In genomic region chr6:71852951-71853350, GRCh38 we compare ENCODE assay signal across 16 cellular contexts. TPM values are rescaled to one million over a fixed set of nuclear protein-coding genes. Genes with fewer than 3 reads are reported as not detected.
DNase-seq lines count a peak whose midpoint lies in the region; ATAC-seq lines count a peak whose summit lies in the region.
"Had no signal": no experiment of that assay in that cellular context is flagged by ENCODE, and none has a peak within 500 bp of the region (broad histone marks: within the 10 kb centered on the region; RNA-seq: fewer than 3 reads in every experiment).

No MANE protein-coding gene starts in this region.

- H3K36me3 Mint-ChIP-seq in activated CD4-positive, alpha-beta T cell treated with anti-CD3 and anti-CD28 coated beads, Interleukin-2, amount 10 ng/mL, durations not matched to agents 7 days and 5 days (ENCODE audit: low read depth), result no peaks in the 10 kb centered on the region
- no peaks in the 10 kb centered on the region for H3K36me3 Mint-ChIP-seq in activated naive CD4-positive, alpha-beta T cell treated with anti-CD3 and anti-CD28 coated beads for 36 hours (ENCODE audit: low read depth)
- H3K36me3 Mint-ChIP-seq: CD4-positive, alpha-beta memory T cell had no signal

- no peak overlapping the region for H3K4me3 Mint-ChIP-seq in activated CD4-positive, alpha-beta T cell treated with anti-CD3 and anti-CD28 coated beads, Interleukin-2, amount 10 ng/mL, durations not matched to agents 7 days and 5 days
- H3K4me3 Mint-ChIP-seq in activated naive CD4-positive, alpha-beta T cell treated with anti-CD3 and anti-CD28 coated beads for 36 hours, result no peak overlapping the region
- H3K4me3 Mint-ChIP-seq: CD4-positive, alpha-beta memory T cell had no signal

- no peak overlapping the region for H3K27ac Mint-ChIP-seq in activated CD4-positive, alpha-beta T cell treated with anti-CD3 and anti-CD28 coated beads, Interleukin-2, amount 10 ng/mL, durations not matched to agents 7 days and 5 days
- H3K27ac Mint-ChIP-seq in activated naive CD4-positive, alpha-beta T cell treated with anti-CD3 and anti-CD28 coated beads for 36 hours, result no peak overlapping the region
- H3K27ac Mint-ChIP-seq: CD4-positive, alpha-beta memory T cell had no signal

- no peak for ATAC-seq in HG03095 (IDR thresholded peaks at IDR 0.05; ENCODE audit: unreplicated experiment)
- ATAC-seq: K562 had no signal

- H3K27me3 Mint-ChIP-seq in activated CD4-positive, alpha-beta T cell treated with anti-CD3 and anti-CD28 coated beads, Interleukin-2, amount 10 ng/mL, durations not matched to agents 7 days and 5 days, result no peaks in the 10 kb centered on the region
- no peaks in the 10 kb centered on the region for H3K27me3 Mint-ChIP-seq in activated naive CD4-positive, alpha-beta T cell treated with anti-CD3 and anti-CD28 coated beads for 36 hours (ENCODE audit: low read depth)
- H3K27me3 Mint-ChIP-seq: CD4-positive, alpha-beta memory T cell had no signal

- peak; percentile 54 for DNase-seq in AG08395 (ENCODE audit: low spot score)
- peak; percentile 51 for DNase-seq in GM03348 (ENCODE audit: low spot score)
- DNase-seq in NCI-H69 (lab: John Stamatoyannopoulos, UW), result peak; percentile 4
- peak; percentile 31 for DNase-seq in iPS-NIHi7 (ENCODE audit: extremely low spot score)
- no peak for DNase-seq in activated CD4-positive, alpha-beta T cell treated with anti-CD3 and anti-CD28 coated beads, Interleukin-2, amount 10 ng/mL, durations not matched to agents 7 days and 5 days
- no peak for DNase-seq in activated naive CD4-positive, alpha-beta T cell treated with anti-CD3 and anti-CD28 coated beads for 36 hours
- no peak for DNase-seq in occipital lobe (lab: John Stamatoyannopoulos, UW)
- DNase-seq: 8988T; BE2C; CD4-positive, alpha-beta memory T cell; DMS79 treated with DMSO at 0.1 percent for 48 hours; EL; GDM1; GOT3 had no signal

- CTCF ChIA-PET in activated CD4-positive, alpha-beta T cell treated with anti-CD3 and anti-CD28 coated beads, Interleukin-2, amount 10 ng/mL, durations not matched to agents 7 days and 5 days (lab: Charles Lee), result no interaction called here
- CTCF ChIA-PET in activated naive CD4-positive, alpha-beta T cell treated with anti-CD3 and anti-CD28 coated beads for 36 hours (lab: Charles Lee), result no interaction called here

- no peaks in the 10 kb centered on the region for H3K9me3 Mint-ChIP-seq in activated CD4-positive, alpha-beta T cell treated with anti-CD3 and anti-CD28 coated beads, Interleukin-2, amount 10 ng/mL, durations not matched to agents 7 days and 5 days
- peaks cover 2% of the 10 kb centered on the region for H3K9me3 Mint-ChIP-seq in activated naive CD4-positive, alpha-beta T cell treated with anti-CD3 and anti-CD28 coated beads for 36 hours

- no peaks in the 10 kb centered on the region for H3K4me1 Mint-ChIP-seq in activated CD4-positive, alpha-beta T cell treated with anti-CD3 and anti-CD28 coated beads, Interleukin-2, amount 10 ng/mL, durations not matched to agents 7 days and 5 days
- no peaks in the 10 kb centered on the region for H3K4me1 Mint-ChIP-seq in activated naive CD4-positive, alpha-beta T cell treated with anti-CD3 and anti-CD28 coated beads for 36 hours (ENCODE audit: low read depth)
- H3K4me1 Mint-ChIP-seq: CD4-positive, alpha-beta memory T cell had no signal

- intact Hi-C loops in activated naive CD4-positive, alpha-beta T cell treated with anti-CD3 and anti-CD28 coated beads for 36 hours (cut with micrococcal nuclease), result no loop called here

- POLR2A ChIA-PET in activated CD4-positive, alpha-beta T cell treated with anti-CD3 and anti-CD28 coated beads, Interleukin-2, amount 10 ng/mL, durations not matched to agents 7 days and 5 days (lab: Charles Lee), result no interaction called here

RNA-seq across cellular contexts. Expression of gene RIMS1, which starts 33.4 kb away (rescaled TPM):
- total RNA-seq in activated CD4-positive, alpha-beta T cell treated with anti-CD3 and anti-CD28 coated beads, Interleukin-2, amount 10 ng/mL, durations not matched to agents 7 days and 5 days, result not detected
- not detected for total RNA-seq in activated naive CD4-positive, alpha-beta T cell treated with anti-CD3 and anti-CD28 coated beads for 36 hours
- 456 TPM for total RNA-seq in occipital lobe
- total RNA-seq: CD4-positive, alpha-beta memory T cell; K562 had no signal

Comparison
In these comparisons a context has a peak if more than half of its experiments do, and no peak if none do; other contexts are left out.
1. DNase-seq: peak in AG08395 (single experiment), GM03348 (single experiment), NCI-H69 (single experiment) and iPS-NIHi7 (single experiment); none in activated CD4-positive, alpha-beta T cell treated with anti-CD3 and anti-CD28 coated beads, Interleukin-2, amount 10 ng/mL, durations not matched to agents 7 days and 5 days (single experiment), activated naive CD4-positive, alpha-beta T cell treated with anti-CD3 and anti-CD28 coated beads for 36 hours (single experiment) and occipital lobe (single experiment).
2. RNA of gene RIMS1, which starts 33.4 kb away (total RNA-seq): 456 TPM in occipital lobe (single experiment); not detected in activated CD4-positive, alpha-beta T cell treated with anti-CD3 and anti-CD28 coated beads, Interleukin-2, amount 10 ng/mL, durations not matched to agents 7 days and 5 days and not detected in activated naive CD4-positive, alpha-beta T cell treated with anti-CD3 and anti-CD28 coated beads for 36 hours; every median in the first group is over 100 times any median in the second.